In the genomic region with DNA sequence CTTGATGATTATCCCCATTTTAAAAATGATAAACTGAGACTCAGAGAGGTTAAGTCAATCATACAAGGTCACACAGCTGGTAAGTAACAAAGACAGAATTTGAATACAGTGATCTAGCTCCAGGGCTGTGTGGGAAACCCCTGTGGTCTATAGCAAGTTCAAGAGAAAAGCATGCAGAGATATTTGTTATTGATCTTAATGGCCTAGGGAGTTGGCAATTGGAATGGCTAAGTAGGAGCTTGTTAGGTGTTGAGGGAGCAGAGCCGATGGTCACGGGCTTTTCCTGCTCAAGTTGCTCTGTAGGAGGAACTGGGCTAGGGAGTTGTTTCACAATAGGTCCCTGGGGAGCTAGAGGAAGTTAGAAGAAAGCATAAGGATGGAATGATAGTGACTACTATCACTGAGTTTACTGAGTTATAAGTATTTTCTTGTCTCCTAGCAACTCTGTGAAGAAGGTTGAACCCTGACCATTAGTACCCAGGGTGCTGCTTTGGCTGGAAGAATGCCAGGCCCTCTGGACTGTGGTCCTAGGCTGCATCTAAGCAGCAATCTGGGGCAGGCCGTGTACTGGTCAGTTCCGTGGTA, we compare ENCODE assay signal across 8 cellular contexts. TPM values are rescaled to one million over a fixed set of nuclear protein-coding genes. Genes with fewer than 3 reads are reported as not detected.
DNase-seq lines count a peak whose midpoint lies in the region; ATAC-seq, FAIRE-seq and TF ChIP-seq lines count a peak whose summit lies in the region.

No MANE protein-coding gene starts in this region.

- H3K27ac ChIP-seq in DND-41 (ENCODE audit: low read length) (peak overlapping the region; percentile 67), KOPT-K1 (ENCODE audit: low read depth, low read length, poor library complexity, severe bottlenecking) (peak overlapping the region; percentile 29), caudate nucleus (ENCODE audit: low read depth, low read length) (peak overlapping the region; percentile 46)

- in situ Hi-C loops in GM13976 (cut with MboI; ENCODE audit: low sequenced_read_pairs, unreplicated experiment), result no loop called here

- no peaks in the 10 kb centered on the region for H3K27me3 ChIP-seq in DND-41 (ENCODE audit: insufficient read depth, low read length, poor library complexity)

- no peaks in the 10 kb centered on the region for H3K9me3 ChIP-seq in DND-41 (ENCODE audit: insufficient read depth, low read length, severe bottlenecking)
- no peaks in the 10 kb centered on the region for H3K9me3 ChIP-seq in KOPT-K1 (ENCODE audit: insufficient read depth, low read length, poor library complexity, severe bottlenecking)

- peaks cover 5% of the 10 kb centered on the region; the same call in 1 of the 2 replicates for H4K20me1 ChIP-seq in DND-41 (ENCODE audit: insufficient read depth, low read length)

- no peak for FAIRE-seq in frontal cortex (lab: Jason Lieb, UNC)

- H3K4me1 Mint-ChIP-seq in natural killer cell, result peaks cover 40 to 51% of the 10 kb centered on the region in 2 donors

- no peaks in the 10 kb centered on the region for H3K36me3 ChIP-seq in DND-41 (ENCODE audit: insufficient read depth, low read length)
- no peaks in the 10 kb centered on the region for H3K36me3 ChIP-seq in KOPT-K1 (ENCODE audit: insufficient read depth, low read length)

- DNase-seq in DND-41, result no peak
- DNase-seq in GM20000 (ENCODE audit: low spot score), result peak; percentile 19
- DNase-seq in caudate nucleus (lab: John Stamatoyannopoulos, UW), result peak in 2 of 61 donors; percentile 2 to 6
- DNase-seq in natural killer cell, result no peak
- DNase-seq in NK-92 (lab: John Stamatoyannopoulos, UW; ENCODE audit: unreplicated experiment), result no peak
- no peak for DNase-seq in GM13976 (ENCODE audit: low spot score)
- DNase-seq in frontal cortex (ENCODE audit: low spot score in 2 of 2), result no peak

- peaks cover 29% of the 10 kb centered on the region for H3K4me1 ChIP-seq in DND-41 (ENCODE audit: insufficient read depth, low read length)

- peak overlapping the region; percentile 83 to 91 for H3K27ac Mint-ChIP-seq in natural killer cell

- no peaks in the 10 kb centered on the region for H3K79me2 ChIP-seq in DND-41 (ENCODE audit: insufficient read depth, low read length)

- H3K4me3 ChIP-seq in DND-41 (ENCODE audit: low read depth in 1 of 2, low read length in 2 of 2), result no peak overlapping the region

- no peak overlapping the region for H3K9ac ChIP-seq in DND-41 (ENCODE audit: low read depth, low read length)

- no peaks in the 10 kb centered on the region for H3K36me3 Mint-ChIP-seq in natural killer cell

- 0 out of 2 replicates have a peak overlapping the region, but pooled peaks have one; percentile 5 for H3K4me2 ChIP-seq in DND-41 (ENCODE audit: insufficient read depth, low read length)

- no peak overlapping the region for H2AFZ ChIP-seq in DND-41 (ENCODE audit: low read depth, low read length)

- H3K4me3 Mint-ChIP-seq in natural killer cell, result peak overlapping the region; percentile 75

- no peaks in the 10 kb centered on the region for H3K9me3 Mint-ChIP-seq in natural killer cell

- intact Hi-C loops in natural killer cell (cut with micrococcal nuclease), result loop anchor here (1.0 kb wide), 2 partner anchors 7 to 28 kb away; no protein-coding TSS in a partner anchor

- no peaks in the 10 kb centered on the region for H3K27me3 Mint-ChIP-seq in natural killer cell (ENCODE audit: low read depth in 2 of 2)

- ATAC-seq in DND-41 (ENCODE audit: insufficient read depth, low read depth) (peak; percentile 47; the same call in 2 of the 3 replicates), natural killer cell (peak; percentile 42 to 61 (median 53))

- no peak for TF ChIP-seq CTCF in DND-41 (IDR thresholded peaks at IDR 0.05; ENCODE audit: borderline replicate concordance, extremely low read depth, low read length, poor library complexity, severe bottlenecking)
- no peak for TF ChIP-seq CTCF in GM20000 (IDR thresholded peaks at IDR 0.05; ENCODE audit: extremely low read depth, missing control alignments)
- no peak for TF ChIP-seq CTCF in natural killer cell (IDR thresholded peaks at IDR 0.05)
- TF ChIP-seq CTCF in GM13976 (IDR thresholded peaks at IDR 0.05; ENCODE audit: borderline replicate concordance, control extremely low read depth, extremely low read depth, insufficient read depth, missing control alignments), result no peak

RNA-seq across cellular contexts. Expression of a gene that starts 30.0 kb away (rescaled TPM):
- total RNA-seq in natural killer cell (100 to 1,000 TPM in 1 of 3 donors, 10 to 100 TPM in 2; 74.7 to 105 (median 96.7) TPM), frontal cortex (2.0 TPM)

RNA-seq across cellular contexts. Expression of a gene that starts 43.1 kb away (rescaled TPM):
- 10 to 100 TPM; 76.6 to 89.8 (median 87.7) TPM for total RNA-seq in natural killer cell
- 77.9 TPM for total RNA-seq in frontal cortex

Comparison
In these comparisons a context has a peak if more than half of its experiments do, and no peak if none do; other contexts are left out.
1. RNA of a gene that starts 30.0 kb away (total RNA-seq): 74.7 to 105 TPM in natural killer cell; 2.0 TPM in frontal cortex (single experiment); every median in the first group is over 10 times any median in the second.
2. Peak in every context shown above with its lines, with median percentiles within 50 percentile points of each other: H3K27ac ChIP-seq.